ENCODE assay signal across 1 cellular context in genomic region chr20:35294293-35294685, GRCh38.
TF ChIP-seq lines count a peak whose summit lies in the region.

No MANE protein-coding gene starts in this region.

TF ChIP-seq in WTC11, 78 proteins besides CTCF, POLR2A, EP300 and RAD21 (continued from another document):
- TF ChIP-seq TEAD4 (CRISPR knock-in tag; IDR thresholded peaks at IDR 0.05) (no peak), SP1 (CRISPR knock-in tag; conservative IDR thresholded peaks at IDR 0.05) (no peak)
- TF ChIP-seq, protein P1, sequence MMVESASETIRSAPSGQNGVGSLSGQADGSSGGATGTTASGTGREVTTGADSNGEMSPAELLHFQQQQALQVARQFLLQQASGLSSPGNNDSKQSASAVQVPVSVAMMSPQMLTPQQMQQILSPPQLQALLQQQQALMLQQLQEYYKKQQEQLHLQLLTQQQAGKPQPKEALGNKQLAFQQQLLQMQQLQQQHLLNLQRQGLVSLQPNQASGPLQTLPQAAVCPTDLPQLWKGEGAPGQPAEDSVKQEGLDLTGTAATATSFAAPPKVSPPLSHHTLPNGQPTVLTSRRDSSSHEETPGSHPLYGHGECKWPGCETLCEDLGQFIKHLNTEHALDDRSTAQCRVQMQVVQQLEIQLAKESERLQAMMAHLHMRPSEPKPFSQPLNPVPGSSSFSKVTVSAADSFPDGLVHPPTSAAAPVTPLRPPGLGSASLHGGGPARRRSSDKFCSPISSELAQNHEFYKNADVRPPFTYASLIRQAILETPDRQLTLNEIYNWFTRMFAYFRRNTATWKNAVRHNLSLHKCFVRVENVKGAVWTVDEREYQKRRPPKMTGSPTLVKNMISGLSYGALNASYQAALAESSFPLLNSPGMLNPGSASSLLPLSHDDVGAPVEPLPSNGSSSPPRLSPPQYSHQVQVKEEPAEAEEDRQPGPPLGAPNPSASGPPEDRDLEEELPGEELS (CRISPR knock-in tag; IDR thresholded peaks at IDR 0.05) = no peak
